14 cellular contexts compared by ENCODE assay signal in genomic region chr5:176814313-176814685, GRCh38. TPM values are rescaled to one million over a fixed set of nuclear protein-coding genes. Genes with fewer than 3 reads are reported as not detected.
A peak's percentile ranks its signal among the peaks of the same experiment; 100 is the strongest.
DNase-seq lines count a peak whose midpoint lies in the region; ATAC-seq and TF ChIP-seq lines count a peak whose summit lies in the region.
"Had no signal": no experiment of that assay in that cellular context is flagged by ENCODE, and none has a peak within 500 bp of the region (broad histone marks: within the 10 kb centered on the region; RNA-seq: fewer than 3 reads in every experiment).

No MANE protein-coding gene starts in this region.

- H2AFZ ChIP-seq in neuronal stem cell (ENCODE audit: low read length) = no peak overlapping the region

- peak overlapping the region; percentile 7 for H3K18ac ChIP-seq in neuronal stem cell (ENCODE audit: low read length)

- peaks cover 24% of the 10 kb centered on the region for H3K4me1 Mint-ChIP-seq in CD4-positive, alpha-beta T cell (ENCODE audit: low read depth)
- peaks cover 7% of the 10 kb centered on the region for H3K4me1 Mint-ChIP-seq in endothelial cell (ENCODE audit: unreplicated experiment)

- no peak for DNase-seq in CD4-positive, alpha-beta T cell
- no peak for DNase-seq in endothelial cell (ENCODE audit: low spot score)
- DNase-seq in neuronal stem cell (ENCODE audit: low spot score) = no peak
- no peak for DNase-seq in cortex of kidney (lab: John Stamatoyannopoulos, UW)
- no peak for DNase-seq in stimulated activated naive CD4-positive, alpha-beta T cell treated with Interleukin-2 at 50 U/mL for 16 hours (lab: John Stamatoyannopoulos, UW)
- DNase-seq: C1 segment of cervical spinal cord; Caco-2; CD8-positive, alpha-beta T cell; DMS153; DND-41; GOT3; HCEC 1CT had no signal

- H3K4me2 ChIP-seq in neuronal stem cell (ENCODE audit: insufficient read depth, low read length, poor library complexity, severe bottlenecking) = no peak overlapping the region

- H2BK12ac ChIP-seq in neuronal stem cell (ENCODE audit: low read length) = no peak overlapping the region

- no peak overlapping the region for H3K23ac ChIP-seq in neuronal stem cell (ENCODE audit: low read depth, low read length, poor library complexity)

- H3K79me1 ChIP-seq in neuronal stem cell (ENCODE audit: low read depth, low read length) = no peaks in the 10 kb centered on the region

- H3K9me3 ChIP-seq in CD4-positive, alpha-beta T cell (ENCODE audit: control insufficient read depth, low read length) = no peaks in the 10 kb centered on the region
- H3K9me3 ChIP-seq in HEK293 (ENCODE audit: control insufficient read depth, insufficient read depth, low read depth, low read length) (no peaks in the 10 kb centered on the region), neuronal stem cell (replicated peaks in 1 of 2; ENCODE audit: control insufficient read depth in 2 of 2, insufficient read depth in 1 of 2, low read depth in 1 of 2, low read length in 2 of 2) (no peaks in the 10 kb centered on the region)
- H3K9me3 ChIP-seq: Caco-2 had no signal

- H3K9ac ChIP-seq in neuronal stem cell (ENCODE audit: low read depth, low read length, poor library complexity) = no peak overlapping the region

- H2BK5ac ChIP-seq in neuronal stem cell (ENCODE audit: low read length) = no peak overlapping the region

- no peak overlapping the region for H4K8ac ChIP-seq in neuronal stem cell (ENCODE audit: low read depth, low read length)

- H3K4me1 ChIP-seq in HEK293 (ENCODE audit: control insufficient read depth, insufficient read depth, low read length) (no peaks in the 10 kb centered on the region), neuronal stem cell (ENCODE audit: control insufficient read depth in 2 of 2, insufficient read depth in 1 of 2, low read depth in 1 of 2, low read length in 2 of 2) (peaks cover 2 to 22% of the 10 kb centered on the region in 2 donors)

- WGBS in neuronal stem cell (ENCODE audit: extremely low coverage in 2 of 2, insufficient read length in 2 of 2, insufficient replicate concordance in 1 of 2), 2 donors = no CpG with 5 or more reads among the region's 6 CpGs

- no peak for ATAC-seq in CD4-positive, alpha-beta T cell (ENCODE audit: poor library complexity)
- ATAC-seq: CD8-positive, alpha-beta T cell had no signal

- H3K4me3 ChIP-seq in HEK293 (ENCODE audit: low read depth, low read length) (no peak overlapping the region), neuronal stem cell (ENCODE audit: low read length in 2 of 2) (no peak overlapping the region)

- no peak overlapping the region for H3K27ac ChIP-seq in CD4-positive, alpha-beta T cell (ENCODE audit: low read depth, low read length)
- H3K27ac ChIP-seq in HEK293 (ENCODE audit: extremely low read depth, low read depth, low read length) = no peak overlapping the region
- no peak overlapping the region for H3K27ac ChIP-seq in neuronal stem cell (replicated peaks; ENCODE audit: low read length)

- H3K36me3 Mint-ChIP-seq in CD4-positive, alpha-beta T cell (ENCODE audit: low read depth) = no peaks in the 10 kb centered on the region
- no peaks in the 10 kb centered on the region for H3K36me3 Mint-ChIP-seq in endothelial cell (ENCODE audit: low read depth, unreplicated experiment)
- H3K36me3 Mint-ChIP-seq: CD8-positive, alpha-beta T cell had no signal

- H3K27ac Mint-ChIP-seq in CD4-positive, alpha-beta T cell = no peak overlapping the region
- H3K27ac Mint-ChIP-seq in endothelial cell (ENCODE audit: unreplicated experiment) = peak overlapping the region; percentile 2
- H3K27ac Mint-ChIP-seq: CD8-positive, alpha-beta T cell had no signal

- no peak overlapping the region for H3K14ac ChIP-seq in neuronal stem cell (ENCODE audit: low read length)

- POLR2A ChIA-PET in CD4-positive, alpha-beta T cell (lab: Charles Lee) = no interaction called here
- POLR2A ChIA-PET in HEK293 (lab: Yijun Ruan, JAX) = no interaction called here

- no peak overlapping the region for H2BK15ac ChIP-seq in neuronal stem cell (ENCODE audit: low read length)

- intact Hi-C loops in CD4-positive, alpha-beta T cell (cut with DNase I, micrococcal nuclease) = no loop called here

- H3K27me3 Mint-ChIP-seq in CD4-positive, alpha-beta T cell = peaks cover 73% of the 10 kb centered on the region
- peaks cover 23% of the 10 kb centered on the region for H3K27me3 Mint-ChIP-seq in endothelial cell (ENCODE audit: unreplicated experiment)

- no peak overlapping the region for H4K91ac ChIP-seq in neuronal stem cell (ENCODE audit: low read depth, low read length, poor library complexity)

- TF ChIP-seq CTCF in CD4-positive, alpha-beta T cell (IDR thresholded peaks at IDR 0.05) = no peak
- no peak for TF ChIP-seq CTCF in HEK293 (tag by site-specific recombination; IDR thresholded peaks at IDR 0.05)
- TF ChIP-seq CTCF in endothelial cell (IDR thresholded peaks at IDR 0.05; ENCODE audit: unreplicated experiment) = no peak

- peak overlapping the region; percentile 61 for H3K4me3 Mint-ChIP-seq in CD4-positive, alpha-beta T cell
- no peak overlapping the region for H3K4me3 Mint-ChIP-seq in endothelial cell (ENCODE audit: unreplicated experiment)
- H3K4me3 Mint-ChIP-seq: CD8-positive, alpha-beta T cell had no signal

- peaks cover 81% of the 10 kb centered on the region for H3K27me3 ChIP-seq in CD4-positive, alpha-beta T cell (ENCODE audit: control insufficient read depth, insufficient read depth, low read length)
- peaks cover 11 to 93% (median 38%) of the 10 kb centered on the region in 3 experiments for H3K27me3 ChIP-seq in neuronal stem cell (ENCODE audit: control insufficient read depth in 3 of 3, insufficient read depth in 3 of 3, low read depth in 1 of 3, low read length in 3 of 3)

- no peak overlapping the region for H3K4ac ChIP-seq in neuronal stem cell (ENCODE audit: low read length)

- CTCF ChIA-PET in CD4-positive, alpha-beta T cell (lab: Charles Lee) = no interaction called here
- CTCF ChIA-PET in HEK293 (lab: Yijun Ruan, JAX) = interaction anchor here (0.6 to 3.1 kb wide), 4 partner anchors 8 to 158 kb away, joined by 3 to 20 read pairs (median 4); no protein-coding TSS in a partner anchor

- H3K9me3 Mint-ChIP-seq in CD4-positive, alpha-beta T cell = no peaks in the 10 kb centered on the region
- H3K9me3 Mint-ChIP-seq in endothelial cell (ENCODE audit: unreplicated experiment) = no peaks in the 10 kb centered on the region
- H3K9me3 Mint-ChIP-seq: CD8-positive, alpha-beta T cell had no signal

- no peak overlapping the region for H2BK120ac ChIP-seq in neuronal stem cell (ENCODE audit: low read depth, low read length)

- H2AK5ac ChIP-seq in neuronal stem cell (ENCODE audit: low read depth, low read length) = peak overlapping the region; percentile 82

- H3K36me3 ChIP-seq in HEK293 (ENCODE audit: control insufficient read depth in 2 of 2, insufficient read depth in 1 of 2, low read length in 2 of 2) (no peaks in the 10 kb centered on the region), neuronal stem cell (replicated peaks in 1 of 2; ENCODE audit: control insufficient read depth in 2 of 2, insufficient read depth in 2 of 2, low read length in 2 of 2) (no peaks in the 10 kb centered on the region)

TF ChIP-seq in HEK293, 187 proteins besides CTCF, POLR2A, EP300 and RAD21:
- TF ChIP-seq ZNF701 (tag by site-specific recombination; IDR thresholded peaks at IDR 0.05) (no peak), GLIS2 (tag by site-specific recombination; IDR thresholded peaks at IDR 0.05) (peak; percentile 31; the same call in 1 of the 2 replicates)
TF ChIP-seq in HEK293: peak in this region for 1.

RNA-seq across cellular contexts. Expression of gene UNC5A, which starts 3.9 kb away (rescaled TPM):
- not detected for total RNA-seq in CD4-positive, alpha-beta T cell
- not detected for total RNA-seq in endothelial cell (ENCODE audit: unreplicated experiment)
- polyA plus RNA-seq in neuronal stem cell (2013, experiment 1 of 2) = 1.3 TPM
- 1.4 TPM for polyA plus RNA-seq in neuronal stem cell (2013, experiment 2 of 2)
- total RNA-seq: Caco-2; CD8-positive, alpha-beta T cell had no signal
- polyA plus RNA-seq: BJ had no signal
